14 cellular contexts compared by ENCODE assay signal in genomic region chr22:40237788-40238424, GRCh38.
DNase-seq lines count a peak whose midpoint lies in the region; ATAC-seq, FAIRE-seq and TF ChIP-seq lines count a peak whose summit lies in the region.
"Had no signal": no experiment of that assay in that cellular context is flagged by ENCODE, and none has a peak within 500 bp of the region (broad histone marks: within the 10 kb centered on the region; RNA-seq: fewer than 3 reads in every experiment).

No MANE protein-coding gene starts in this region.

- H3K27ac Mint-ChIP-seq in activated CD4-positive, alpha-beta memory T cell treated with anti-CD3 and anti-CD28 coated beads for 36 hours = peak overlapping the region; percentile 59

- no peak overlapping the region for H3K4me3 ChIP-seq in A549
- no peak overlapping the region for H3K4me3 ChIP-seq in keratinocyte (ENCODE audit: control insufficient read depth in 2 of 3, extremely low read depth in 1 of 3, insufficient read depth in 2 of 3, low read depth in 1 of 3, low read length in 3 of 3)
- no peak overlapping the region for H3K4me3 ChIP-seq in heart left ventricle

- no peaks in the 10 kb centered on the region for H3K27me3 Mint-ChIP-seq in activated CD4-positive, alpha-beta memory T cell treated with anti-CD3 and anti-CD28 coated beads for 36 hours

- POLR2A ChIA-PET in A549 (lab: Yijun Ruan, JAX) = no interaction called here
- POLR2A ChIA-PET in activated CD4-positive, alpha-beta memory T cell treated with anti-CD3 and anti-CD28 coated beads for 36 hours (lab: Charles Lee) = interaction anchor here (1.0 kb wide), 1 partner anchor 60 kb away, joined by 3 read pairs; the partner anchor contains the start of gene TNRC6B

- ATAC-seq in A549 (no peak), GM19324 (IDR thresholded peaks at IDR 0.05; ENCODE audit: low FRiP score, unreplicated experiment) (no peak), heart left ventricle (no peak)

- dilution Hi-C loops in keratinocyte (cut with MboI; ENCODE audit: extremely low pct_ligation_motif_present, low sequenced_read_pairs) = no loop called here

- H3K4me1 Mint-ChIP-seq in activated CD4-positive, alpha-beta memory T cell treated with anti-CD3 and anti-CD28 coated beads for 36 hours (ENCODE audit: low read depth) = peaks cover 77% of the 10 kb centered on the region

- no peaks in the 10 kb centered on the region for H3K36me3 Mint-ChIP-seq in activated CD4-positive, alpha-beta memory T cell treated with anti-CD3 and anti-CD28 coated beads for 36 hours

- no peak for TF ChIP-seq EP300 in A549 (IDR thresholded peaks at IDR 0.05)

- TF ChIP-seq CTCF in A549 (IDR thresholded peaks at IDR 0.05) (no peak), GM10266 (IDR thresholded peaks at IDR 0.05; ENCODE audit: control insufficient read depth, insufficient read depth, low read depth, missing control alignments) (no peak), keratinocyte (optimal IDR thresholded peaks at IDR 0.05 in 1 of 3, IDR thresholded peaks at IDR 0.05 in 1 of 3, conservative IDR thresholded peaks at IDR 0.05 in 1 of 3; ENCODE audit: extremely low read depth in 1 of 3, insufficient read depth in 2 of 3, low read length in 3 of 3) (no peak), heart left ventricle (IDR thresholded peaks at IDR 0.05) (no peak)

- peak overlapping the region; percentile 69 to 87 for H3K27ac ChIP-seq in A549
- H3K27ac ChIP-seq in keratinocyte (ENCODE audit: control insufficient read depth, insufficient read depth, low read length) = peak overlapping the region; percentile 66
- H3K27ac ChIP-seq in heart left ventricle = peak overlapping the region in 1 of 12 donors; percentile 54
- H3K27ac ChIP-seq: C4-2B, HL-60 had no signal

- H3K9me3 ChIP-seq in A549 (no peaks in the 10 kb centered on the region), keratinocyte (ENCODE audit: control insufficient read depth, low read depth, low read length) (no peaks in the 10 kb centered on the region), heart left ventricle (no peaks in the 10 kb centered on the region)
- H3K9me3 ChIP-seq: SK-N-SH had no signal

- peaks cover 47% of the 10 kb centered on the region for H3K4me1 ChIP-seq in A549
- H3K4me1 ChIP-seq in keratinocyte (ENCODE audit: control insufficient read depth, extremely low read depth, insufficient read depth, low read length) = peaks cover 59% of the 10 kb centered on the region
- peaks cover 6 to 77% (median 60%) of the 10 kb centered on the region in 12 donors for H3K4me1 ChIP-seq in heart left ventricle

- intact Hi-C loops in activated CD4-positive, alpha-beta memory T cell treated with anti-CD3 and anti-CD28 coated beads for 36 hours (cut with micrococcal nuclease) = loop anchor here (2.0 kb wide), 1 partner anchor 27 kb away; no protein-coding TSS in a partner anchor
- intact Hi-C loops in heart left ventricle (cut with DNase I) = no loop called here

- no peaks in the 10 kb centered on the region for H3K9me3 Mint-ChIP-seq in activated CD4-positive, alpha-beta memory T cell treated with anti-CD3 and anti-CD28 coated beads for 36 hours

- H3K9me1 ChIP-seq in keratinocyte (ENCODE audit: control insufficient read depth, extremely low read depth, insufficient read depth, low read length) = no peaks in the 10 kb centered on the region

- no peaks in the 10 kb centered on the region for H3K27me3 ChIP-seq in keratinocyte (ENCODE audit: control insufficient read depth, extremely low read depth, insufficient read depth, low read length)
- H3K27me3 ChIP-seq in heart left ventricle = no peaks in the 10 kb centered on the region

- no peak overlapping the region for H2AFZ ChIP-seq in keratinocyte (ENCODE audit: control insufficient read depth, low read length)

- no peak overlapping the region for H3K4me3 Mint-ChIP-seq in activated CD4-positive, alpha-beta memory T cell treated with anti-CD3 and anti-CD28 coated beads for 36 hours

- H3K9ac ChIP-seq in keratinocyte (ENCODE audit: control insufficient read depth, extremely low read depth, insufficient read depth, low read length) = no peak overlapping the region

- H4K20me1 ChIP-seq in keratinocyte (ENCODE audit: control insufficient read depth, extremely low read depth, insufficient read depth, low read length) = no peaks in the 10 kb centered on the region

- peaks cover 29% of the 10 kb centered on the region for H3K79me2 ChIP-seq in keratinocyte (ENCODE audit: control insufficient read depth, insufficient read depth, low read length)

- no peak for TF ChIP-seq RAD21 in A549 (conservative IDR thresholded peaks at IDR 0.05 in 1 of 2, IDR thresholded peaks at IDR 0.05 in 1 of 2)

- H3K36me3 ChIP-seq in keratinocyte (ENCODE audit: control insufficient read depth in 2 of 2, extremely low read depth in 1 of 2, insufficient read depth in 2 of 2, low read length in 2 of 2) (peaks cover 3 to 5% of the 10 kb centered on the region in 2 experiments), heart left ventricle (peaks cover 0 to 4% (median 0%) of the 10 kb centered on the region in 9 donors)

- FAIRE-seq in A549 (lab: Jason Lieb, UNC) (no peak), keratinocyte (lab: Jason Lieb, UNC) (no peak)

- CTCF ChIA-PET in A549 (lab: Yijun Ruan, JAX) = no interaction called here
- CTCF ChIA-PET in activated CD4-positive, alpha-beta memory T cell treated with anti-CD3 and anti-CD28 coated beads for 36 hours (lab: Charles Lee) = no interaction called here

- H3K4me2 ChIP-seq in A549 = peak overlapping the region; percentile 70
- no peak overlapping the region for H3K4me2 ChIP-seq in keratinocyte (ENCODE audit: control insufficient read depth, extremely low read depth, insufficient read depth, low read depth, low read length)

- WGBS in A549 (ENCODE audit: missing lambda C conversion rate) = 91% methylated on average over 12 of the region's 13 CpGs
- 66 to 79% (median 76%) methylated on average over 13 of the region's 13 CpGs for WGBS in heart left ventricle, 4 donors

- DNase-seq in A549 (ENCODE audit: low read depth in 1 of 2, low spot score in 1 of 2) (no peak), GM10266 (ENCODE audit: extremely low spot score) (peak; percentile 32), keratinocyte (ENCODE audit: low read depth, low spot score) (no peak), islet precursor cell (no peak), heart left ventricle (no peak)
- peak; percentile 27 for DNase-seq in activated CD4-positive, alpha-beta memory T cell treated with anti-CD3 and anti-CD28 coated beads for 36 hours
- no peak for DNase-seq in activated CD4-positive, CD25-positive, alpha-beta regulatory T cell treated with anti-CD3 and anti-CD28 coated beads, Interleukin-2, amount 50 U/mL, for 72 hours
- DNase-seq: caudate nucleus, NCI-H1105, NCI-H748 treated with DMSO at 0.1 percent for 48 hours, SK-N-SH had no signal

- TF ChIP-seq POLR2A in A549 (IDR thresholded peaks at IDR 0.05; ENCODE audit: low read length) (no peak), heart left ventricle (IDR thresholded peaks at IDR 0.05) (no peak)

TF ChIP-seq in A549, 52 proteins besides CTCF, POLR2A, EP300 and RAD21:
- TF ChIP-seq MAFK (IDR thresholded peaks at IDR 0.05; ENCODE audit: partially characterized antibody) = no peak
- TF ChIP-seq MYC (IDR thresholded peaks at IDR 0.05; ENCODE audit: borderline replicate concordance, low read length) = no peak
- TF ChIP-seq KDM5A (IDR thresholded peaks at IDR 0.05) = no peak
- no peak for TF ChIP-seq CHD4 (IDR thresholded peaks at IDR 0.05; ENCODE audit: borderline replicate concordance)
- TF ChIP-seq KDM1A (IDR thresholded peaks at IDR 0.05; ENCODE audit: low read depth) = no peak
- no peak for TF ChIP-seq JUN (IDR thresholded peaks at IDR 0.05)
- TF ChIP-seq FOXS1 (CRISPR knock-in tag; IDR thresholded peaks at IDR 0.05) = no peak
- no peak for TF ChIP-seq SREBF2 (IDR thresholded peaks at IDR 0.05)
- TF ChIP-seq JUNB (IDR thresholded peaks at IDR 0.05) = no peak
- TF ChIP-seq FOSL2 (IDR thresholded peaks at IDR 0.05) = no peak
- no peak for TF ChIP-seq FOSL2 (CRISPR knock-in tag; IDR thresholded peaks at IDR 0.05)
- TF ChIP-seq NR3C1 (IDR thresholded peaks at IDR 0.05) = no peak
- TF ChIP-seq, protein P1, sequence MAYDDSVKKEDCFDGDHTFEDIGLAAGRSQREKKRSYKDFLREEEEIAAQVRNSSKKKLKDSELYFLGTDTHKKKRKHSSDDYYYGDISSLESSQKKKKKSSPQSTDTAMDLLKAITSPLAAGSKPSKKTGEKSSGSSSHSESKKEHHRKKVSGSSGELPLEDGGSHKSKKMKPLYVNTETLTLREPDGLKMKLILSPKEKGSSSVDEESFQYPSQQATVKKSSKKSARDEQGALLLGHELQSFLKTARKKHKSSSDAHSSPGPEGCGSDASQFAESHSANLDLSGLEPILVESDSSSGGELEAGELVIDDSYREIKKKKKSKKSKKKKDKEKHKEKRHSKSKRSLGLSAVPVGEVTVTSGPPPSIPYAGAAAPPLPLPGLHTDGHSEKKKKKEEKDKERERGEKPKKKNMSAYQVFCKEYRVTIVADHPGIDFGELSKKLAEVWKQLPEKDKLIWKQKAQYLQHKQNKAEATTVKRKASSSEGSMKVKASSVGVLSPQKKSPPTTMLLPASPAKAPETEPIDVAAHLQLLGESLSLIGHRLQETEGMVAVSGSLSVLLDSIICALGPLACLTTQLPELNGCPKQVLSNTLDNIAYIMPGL (CRISPR knock-in tag; IDR thresholded peaks at IDR 0.05; ENCODE audit: borderline replicate concordance) = no peak
- no peak for TF ChIP-seq RARB (CRISPR knock-in tag; IDR thresholded peaks at IDR 0.05)
- no peak for TF ChIP-seq TP53 (CRISPR knock-in tag; IDR thresholded peaks at IDR 0.05)
- TF ChIP-seq, protein P2, sequence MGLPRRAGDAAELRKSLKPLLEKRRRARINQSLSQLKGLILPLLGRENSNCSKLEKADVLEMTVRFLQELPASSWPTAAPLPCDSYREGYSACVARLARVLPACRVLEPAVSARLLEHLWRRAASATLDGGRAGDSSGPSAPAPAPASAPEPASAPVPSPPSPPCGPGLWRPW (IDR thresholded peaks at IDR 0.05) = no peak

Comparison
In these comparisons a context has a peak if more than half of its experiments do, and no peak if none do; other contexts are left out.
1. DNase-seq: peak in GM10266 (single experiment) and activated CD4-positive, alpha-beta memory T cell treated with anti-CD3 and anti-CD28 coated beads for 36 hours (single experiment); none in A549 (0 of 2), keratinocyte (single experiment), islet precursor cell (single experiment), activated CD4-positive, CD25-positive, alpha-beta regulatory T cell treated with anti-CD3 and anti-CD28 coated beads, Interleukin-2, amount 50 U/mL, for 72 hours (single experiment) and heart left ventricle (0 of 5).